Comparison of ENCODE assay signal across 8 cellular contexts in the genomic region with DNA sequence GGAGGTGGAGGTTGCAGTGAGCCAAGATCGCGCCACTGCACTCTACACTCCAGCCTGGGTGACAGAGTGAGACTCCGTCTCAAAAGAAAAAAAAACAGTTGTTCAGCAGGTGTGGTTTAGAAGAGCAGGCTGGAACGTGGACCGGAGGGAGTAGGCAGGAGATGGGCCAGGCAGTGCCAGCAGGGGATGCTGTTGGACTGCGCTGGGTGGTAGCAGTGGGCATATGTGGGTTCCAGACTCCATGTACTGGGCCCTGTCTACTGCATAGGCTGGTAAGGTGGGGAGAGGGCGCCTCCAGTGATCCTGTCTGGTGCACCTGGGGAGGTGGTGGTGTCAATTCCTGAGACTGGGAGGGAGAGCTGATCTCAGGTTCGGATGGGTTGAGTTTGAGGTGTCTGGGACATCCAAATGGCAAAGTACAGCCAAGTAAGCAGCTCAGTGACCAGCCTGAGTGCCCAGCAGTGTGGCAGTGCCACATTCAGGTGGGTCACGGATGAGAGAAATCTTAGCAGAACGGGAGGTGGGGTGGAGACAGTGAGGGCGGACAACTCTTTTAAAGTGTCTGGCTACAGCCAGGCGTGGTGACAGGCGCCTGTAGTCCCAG. TPM values are rescaled to one million over a fixed set of nuclear protein-coding genes. Genes with fewer than 3 reads are reported as not detected.
DNase-seq lines count a peak whose midpoint lies in the region; ATAC-seq and TF ChIP-seq lines count a peak whose summit lies in the region.

No MANE protein-coding gene starts in this region.

- POLR2A ChIA-PET in T-cell (lab: Charles Lee), result no interaction called here

- H3K36me3 Mint-ChIP-seq in H9 (ENCODE audit: insufficient read depth in 1 of 3, low read depth in 3 of 3) (peaks cover 2 to 24% (median 13%) of the 10 kb centered on the region in 3 experiments; a peak in 6 of 7 replicates), T-cell (peaks cover 28% of the 10 kb centered on the region)

- ATAC-seq in T-cell (replicated peaks in 1 of 4), result peak; percentile 80 to 88 (median 82)
- no peak for ATAC-seq in HG03457 (IDR thresholded peaks at IDR 0.05; ENCODE audit: unreplicated experiment)
- ATAC-seq in GM19463 (IDR thresholded peaks at IDR 0.05; ENCODE audit: unreplicated experiment), result no peak

- no peak overlapping the region for H4K5ac ChIP-seq in H9 (ENCODE audit: insufficient read length, low read depth, low read length)

- H3K27ac Mint-ChIP-seq in H9 (peak overlapping the region in 2 of 3 experiments; percentile 37 to 48; a peak in 2 of 7 replicates), T-cell (peak overlapping the region; percentile 53 to 78)

- H3K9me3 Mint-ChIP-seq in H9, result no peaks in the 10 kb centered on the region; a peak in 1 of 5 replicates
- no peaks in the 10 kb centered on the region for H3K9me3 Mint-ChIP-seq in T-cell

- TF ChIP-seq CTCF in AG09319 (IDR thresholded peaks at IDR 0.05; ENCODE audit: low read depth, low read length) (peak; percentile 53), H9 (conservative IDR thresholded peaks at IDR 0.05) (peak; percentile 71)

- CTCF ChIA-PET in T-cell (lab: Charles Lee), result interaction anchor here (0.7 kb wide), 2 partner anchors 333 to 624 kb away, joined by 3 read pairs; no protein-coding TSS in a partner anchor

- H2BK20ac ChIP-seq in H9 (ENCODE audit: low read depth, low read length, poor library complexity, severe bottlenecking), result no peak overlapping the region

- H3K23ac ChIP-seq in H9 (ENCODE audit: insufficient read length, low read depth, low read length), result no peak overlapping the region

- no peak overlapping the region for H2BK15ac ChIP-seq in H9 (ENCODE audit: low read depth, low read length)

- no peak overlapping the region for H3K9ac ChIP-seq in H9 (ENCODE audit: extremely low read depth, insufficient read length, low read length)

- no peak overlapping the region for H2BK5ac ChIP-seq in H9 (ENCODE audit: insufficient read length, low read length)

- H3K27me3 Mint-ChIP-seq in H9 (ENCODE audit: low read depth) (no peaks in the 10 kb centered on the region; the same call in 1 of the 2 replicates), T-cell (no peaks in the 10 kb centered on the region)

- H3K23me2 ChIP-seq in H9 (ENCODE audit: insufficient read length, low read depth, low read length, poor library complexity, severe bottlenecking), result no peaks in the 10 kb centered on the region

- no CpG with 5 or more reads among the region's 13 CpGs for WGBS in H9 (ENCODE audit: extremely low coverage, insufficient read length, low lambda C conversion rate)

- H3K79me2 ChIP-seq in H9 (ENCODE audit: insufficient read depth, low read length), result no peaks in the 10 kb centered on the region

- H3K56ac ChIP-seq in H9 (ENCODE audit: insufficient read length, low read depth, low read length), result no peak overlapping the region

- no peak overlapping the region for H3K14ac ChIP-seq in H9 (ENCODE audit: insufficient read depth, low read length)

- no peak overlapping the region for H3T11ph ChIP-seq in H9 (ENCODE audit: low read length)

- H2AK5ac ChIP-seq in H9 (ENCODE audit: insufficient read length, low read length), result no peak overlapping the region

- H3K18ac ChIP-seq in H9 (ENCODE audit: insufficient read length, low read depth, low read length), result no peak overlapping the region

- no peak overlapping the region for H4K8ac ChIP-seq in H9 (replicated peaks; ENCODE audit: insufficient read length, low read depth, low read length)

- no peak overlapping the region for H2BK120ac ChIP-seq in H9 (ENCODE audit: low read depth, low read length, poor library complexity, severe bottlenecking)

- H3K4me2 ChIP-seq in H9 (ENCODE audit: insufficient read depth, insufficient read length, low read length), result no peak overlapping the region

- no peak overlapping the region for H3K27ac ChIP-seq in H9 (ENCODE audit: insufficient read length, low read depth, low read length)

- H3K9me3 ChIP-seq in H9 (ENCODE audit: control insufficient read depth, low read depth, low read length), result no peaks in the 10 kb centered on the region

- no peak overlapping the region for H2BK12ac ChIP-seq in H9 (ENCODE audit: insufficient read length, low read depth, low read length)

- H3K4me1 Mint-ChIP-seq in H9, result no peaks in the 10 kb centered on the region
- peaks cover 7 to 11% (median 9%) of the 10 kb centered on the region in 3 donors for H3K4me1 Mint-ChIP-seq in T-cell

- H4K20me1 ChIP-seq in H9 (ENCODE audit: control insufficient read depth, insufficient read depth, insufficient read length), result no peaks in the 10 kb centered on the region

- no peaks in the 10 kb centered on the region for H3K27me3 ChIP-seq in H9 (ENCODE audit: insufficient read depth, low read length)

- H3K79me1 ChIP-seq in H9 (ENCODE audit: insufficient read depth, low read depth, low read length, poor library complexity, severe bottlenecking), result no peaks in the 10 kb centered on the region

- no peak overlapping the region for H4K91ac ChIP-seq in H9 (ENCODE audit: insufficient read length, low read depth, low read length)

- H2AFZ ChIP-seq in H9 (ENCODE audit: low read length), result no peak overlapping the region

- no peak overlapping the region for H3K4ac ChIP-seq in H9 (ENCODE audit: low read depth, low read length)

- H3K4me3 Mint-ChIP-seq in H9 (peak overlapping the region in 1 of 2 experiments; percentile 3; a peak in 1 of 5 replicates), T-cell (no peak overlapping the region)

- DNase-seq in AG09319 (ENCODE audit: extremely low read depth, low read depth) (no peak), H9 (peak; percentile 59), T-cell (peak; percentile 7 to 62 (median 38)), amniotic epithelial cell (ENCODE audit: low read depth) (peak; percentile 49), islet precursor cell (peak; percentile 72)
- peak; percentile 31 for DNase-seq in stimulated activated CD8-positive, alpha-beta memory T cell treated with anti-CD3 and anti-CD28 coated beads, Interleukin-12 subunit alpha, Interleukin-12 subunit beta, amount 100 ng/mL, for 4 hours (ENCODE audit: low read depth)

- no peaks in the 10 kb centered on the region for H3K4me1 ChIP-seq in H9 (ENCODE audit: insufficient read depth, low read length)

RNA-seq across cellular contexts. Expression of gene SFXN4, which starts 25.9 kb away (rescaled TPM):
- 21.9 and 24.9 TPM in 2 replicates for total RNA-seq in H9 (2021)
- total RNA-seq in T-cell, result 10 to 100 TPM; 10.4 to 19.4 (median 13.9) TPM

RNA-seq across cellular contexts. Expression of gene DENND10, which starts 35.7 kb away (rescaled TPM):
- 62.7 and 63.2 TPM in 2 replicates for total RNA-seq in H9 (2021)
- 10 to 100 TPM; 28.5 to 52.4 (median 41.7) TPM for total RNA-seq in T-cell

RNA-seq across cellular contexts. Expression of gene PRDX3, which starts 39.0 kb away (rescaled TPM):
- 181 TPM in 2 replicates for total RNA-seq in H9 (2021)
- 10 to 100 TPM; 15.7 to 36.2 (median 34.7) TPM for total RNA-seq in T-cell

RNA-seq across cellular contexts. Expression of gene EIF3A, which starts 58.9 kb away (rescaled TPM):
- total RNA-seq in H9 (2021) (206 TPM in 2 replicates), T-cell (100 to 1,000 TPM; 102 to 124 (median 111) TPM)

Comparison
In these comparisons a context has a peak if more than half of its experiments do, and no peak if none do; other contexts are left out.
1. ATAC-seq: peak in T-cell (4 of 4); none in HG03457 (single experiment) and GM19463 (single experiment).